8 cellular contexts compared by ENCODE assay signal in genomic region chr22:31497148-31497938, GRCh38. TPM values are rescaled to one million over a fixed set of nuclear protein-coding genes. Genes with fewer than 3 reads are reported as not detected.
DNase-seq lines count a peak whose midpoint lies in the region; ATAC-seq and TF ChIP-seq lines count a peak whose summit lies in the region.

No MANE protein-coding gene starts in this region.

- H3F3A ChIP-seq in SK-N-SH (replicated peaks; ENCODE audit: insufficient read depth), result peaks cover 16% of the 10 kb centered on the region

- H4K20me1 ChIP-seq in SK-N-SH (ENCODE audit: insufficient read depth), result no peaks in the 10 kb centered on the region

- peak overlapping the region; percentile 93 for H2AFZ ChIP-seq in SK-N-SH (ENCODE audit: low read depth)

- CTCF ChIA-PET in SK-N-SH (lab: Yijun Ruan, JAX), result no interaction called here
- CTCF ChIA-PET in activated CD4-positive, alpha-beta memory T cell treated with anti-CD3 and anti-CD28 coated beads, Interleukin-2, amount 10 ng/mL, durations not matched to agents 7 days and 5 days (lab: Charles Lee), result no interaction called here

- DNase-seq in SK-N-SH, result no peak
- no peak for DNase-seq in activated CD4-positive, alpha-beta memory T cell treated with anti-CD3 and anti-CD28 coated beads, Interleukin-2, amount 10 ng/mL, durations not matched to agents 7 days and 5 days
- DNase-seq in stimulated activated naive CD8-positive, alpha-beta T cell treated with anti-CD3 and anti-CD28 coated beads, Interleukin-15, amount 100 ng/mL, for 72 hours, result no peak
- DNase-seq in NCI-H2196 (lab: John Stamatoyannopoulos, UW; ENCODE audit: unreplicated experiment), result no peak
- no peak for DNase-seq in NCI-H510A treated with DMSO at 0.1 percent for 48 hours (lab: John Stamatoyannopoulos, UW)
- DNase-seq in SIG-M5 treated with dmso at 0.1 percent for 504 hours (lab: John Stamatoyannopoulos, UW; ENCODE audit: unreplicated experiment), result no peak

- no peaks in the 10 kb centered on the region for H3K9me2 ChIP-seq in SK-N-SH

- no peaks in the 10 kb centered on the region for H3K9me3 ChIP-seq in SK-N-SH
- H3K9me3 ChIP-seq in iPS-15b (ENCODE audit: control insufficient read depth, insufficient read depth, low read length), result no peaks in the 10 kb centered on the region

- H3K36me3 Mint-ChIP-seq in activated CD4-positive, alpha-beta memory T cell treated with anti-CD3 and anti-CD28 coated beads, Interleukin-2, amount 10 ng/mL, durations not matched to agents 7 days and 5 days (ENCODE audit: low read depth), result peaks cover 29% of the 10 kb centered on the region

- H3K9ac ChIP-seq in SK-N-SH (peak overlapping the region; percentile 81), iPS-15b (ENCODE audit: low read depth, low read length) (peak overlapping the region; percentile 26)

- no peak for TF ChIP-seq RAD21 in SK-N-SH (IDR thresholded peaks at IDR 0.05; ENCODE audit: low read length)

- no peak for TF ChIP-seq CTCF in SK-N-SH (IDR thresholded peaks at IDR 0.05)

- H3K4me3 Mint-ChIP-seq in activated CD4-positive, alpha-beta memory T cell treated with anti-CD3 and anti-CD28 coated beads, Interleukin-2, amount 10 ng/mL, durations not matched to agents 7 days and 5 days, result peak overlapping the region; percentile 89
- peak overlapping the region; percentile 96 to 98 for H3K4me3 Mint-ChIP-seq in stimulated activated naive CD8-positive, alpha-beta T cell treated with anti-CD3 and anti-CD28 coated beads, Interleukin-15, amount 100 ng/mL, for 72 hours

- H3K27me3 ChIP-seq in SK-N-SH (ENCODE audit: insufficient read depth) (no peaks in the 10 kb centered on the region), iPS-15b (ENCODE audit: control insufficient read depth, insufficient read depth, low read length) (peaks cover 4% of the 10 kb centered on the region)

- H3K27me3 Mint-ChIP-seq in activated CD4-positive, alpha-beta memory T cell treated with anti-CD3 and anti-CD28 coated beads, Interleukin-2, amount 10 ng/mL, durations not matched to agents 7 days and 5 days, result no peaks in the 10 kb centered on the region
- no peaks in the 10 kb centered on the region for H3K27me3 Mint-ChIP-seq in stimulated activated naive CD8-positive, alpha-beta T cell treated with anti-CD3 and anti-CD28 coated beads, Interleukin-15, amount 100 ng/mL, for 72 hours

- H3K4me2 ChIP-seq in SK-N-SH, result peak overlapping the region; percentile 80

- H3K4me3 ChIP-seq in SK-N-SH (ENCODE audit: low read depth in 2 of 2, low read length in 1 of 2) (peak overlapping the region; percentile 70 to 77), iPS-15b (ENCODE audit: low read depth, low read length) (peak overlapping the region; percentile 91)

- H3K79me2 ChIP-seq in SK-N-SH (ENCODE audit: insufficient read depth), result peaks cover 46% of the 10 kb centered on the region

- no peaks in the 10 kb centered on the region; a peak in 1 of 4 replicates for H3K4me1 ChIP-seq in SK-N-SH (ENCODE audit: control insufficient read depth in 1 of 2, insufficient read depth in 2 of 2, low read depth in 1 of 2, low read length in 1 of 2)
- no peaks in the 10 kb centered on the region for H3K4me1 ChIP-seq in iPS-15b (ENCODE audit: control insufficient read depth, insufficient read depth, low read length)

- POLR2A ChIA-PET in SK-N-SH (lab: Yijun Ruan, JAX), result no interaction called here
- POLR2A ChIA-PET in activated CD4-positive, alpha-beta memory T cell treated with anti-CD3 and anti-CD28 coated beads, Interleukin-2, amount 10 ng/mL, durations not matched to agents 7 days and 5 days (lab: Charles Lee), result interaction anchor here (1.0 to 2.0 kb wide), 2 partner anchors 9 to 40 kb away, joined by 6 to 9 read pairs; no protein-coding TSS in a partner anchor

- H3K27ac Mint-ChIP-seq in activated CD4-positive, alpha-beta memory T cell treated with anti-CD3 and anti-CD28 coated beads, Interleukin-2, amount 10 ng/mL, durations not matched to agents 7 days and 5 days, result peak overlapping the region; percentile 99
- H3K27ac Mint-ChIP-seq in stimulated activated naive CD8-positive, alpha-beta T cell treated with anti-CD3 and anti-CD28 coated beads, Interleukin-15, amount 100 ng/mL, for 72 hours, result peak overlapping the region; percentile 91 to 98

- H3K36me3 ChIP-seq in SK-N-SH (replicated peaks in 1 of 2; ENCODE audit: control insufficient read depth in 1 of 2, insufficient read depth in 2 of 2, low read length in 1 of 2), result peaks cover 0 to 6% of the 10 kb centered on the region in 2 experiments
- H3K36me3 ChIP-seq in iPS-15b (ENCODE audit: control insufficient read depth, insufficient read depth, low read length), result no peaks in the 10 kb centered on the region

- H3K27ac ChIP-seq in SK-N-SH (ENCODE audit: low read depth in 2 of 2, low read length in 1 of 2), result no peak overlapping the region

- WGBS in SK-N-SH (ENCODE audit: low lambda C conversion rate), result 88% methylated on average over 10 of the region's 10 CpGs

- H3K9me3 Mint-ChIP-seq in activated CD4-positive, alpha-beta memory T cell treated with anti-CD3 and anti-CD28 coated beads, Interleukin-2, amount 10 ng/mL, durations not matched to agents 7 days and 5 days, result no peaks in the 10 kb centered on the region
- H3K9me3 Mint-ChIP-seq in stimulated activated naive CD8-positive, alpha-beta T cell treated with anti-CD3 and anti-CD28 coated beads, Interleukin-15, amount 100 ng/mL, for 72 hours, result no peaks in the 10 kb centered on the region

- peaks cover 44% of the 10 kb centered on the region for H3K4me1 Mint-ChIP-seq in activated CD4-positive, alpha-beta memory T cell treated with anti-CD3 and anti-CD28 coated beads, Interleukin-2, amount 10 ng/mL, durations not matched to agents 7 days and 5 days
- H3K4me1 Mint-ChIP-seq in stimulated activated naive CD8-positive, alpha-beta T cell treated with anti-CD3 and anti-CD28 coated beads, Interleukin-15, amount 100 ng/mL, for 72 hours, result peaks cover 57% of the 10 kb centered on the region

- TF ChIP-seq EP300 in SK-N-SH (IDR thresholded peaks at IDR 0.05; ENCODE audit: borderline replicate concordance in 1 of 2, low read depth in 1 of 2, low read length in 1 of 2), result no peak

- ATAC-seq in SK-N-SH treated with all-trans-retinoic acid at 6 μM for 48 hours, result no peak
- ATAC-seq in stimulated activated naive CD8-positive, alpha-beta T cell treated with anti-CD3 and anti-CD28 coated beads, Interleukin-15, amount 100 ng/mL, for 72 hours, result no peak

TF ChIP-seq in SK-N-SH, 30 proteins besides CTCF, POLR2A, EP300 and RAD21 (continues in another document):
- TF ChIP-seq FOSL2 (IDR thresholded peaks at IDR 0.05; ENCODE audit: borderline replicate concordance, low read depth) (no peak), MEF2A (IDR thresholded peaks at IDR 0.05; ENCODE audit: borderline replicate concordance, low read depth) (no peak), EZH2phosphoT487 (IDR thresholded peaks at IDR 0.05; ENCODE audit: borderline replicate concordance, low read depth) (no peak), USF2 (IDR thresholded peaks at IDR 0.05; ENCODE audit: borderline replicate concordance, low read depth, low read length) (no peak), ELF1 (IDR thresholded peaks at IDR 0.05) (no peak), GABPA (IDR thresholded peaks at IDR 0.05; ENCODE audit: low read depth) (no peak), SIN3A (IDR thresholded peaks at IDR 0.05; ENCODE audit: borderline replicate concordance, low read depth, low read length) (no peak), FOXM1 (IDR thresholded peaks at IDR 0.05; ENCODE audit: low read depth) (no peak)

TF ChIP-seq in SK-N-SH treated with all-trans-retinoic acid at 6 μM for 48 hours, 23 proteins besides CTCF, POLR2A, EP300 and RAD21 (continues in another document):
- TF ChIP-seq BACH2 (CRISPR knock-in tag; IDR thresholded peaks at IDR 0.05; ENCODE audit: borderline replicate concordance) (no peak), ISL1 (CRISPR knock-in tag; IDR thresholded peaks at IDR 0.05) (no peak), ZFP3 (CRISPR knock-in tag; IDR thresholded peaks at IDR 0.05) (no peak), GLIS3 (CRISPR knock-in tag; IDR thresholded peaks at IDR 0.05) (no peak), ZNF8 (CRISPR knock-in tag; IDR thresholded peaks at IDR 0.05) (no peak), CREB5 (CRISPR knock-in tag; IDR thresholded peaks at IDR 0.05; ENCODE audit: low read depth) (no peak), POU6F1 (CRISPR knock-in tag; IDR thresholded peaks at IDR 0.05; ENCODE audit: borderline replicate concordance, low read depth) (no peak), PPARA (CRISPR knock-in tag; IDR thresholded peaks at IDR 0.05; ENCODE audit: borderline replicate concordance) (no peak)

RNA-seq across cellular contexts. Expression of gene SFI1, which starts 1.0 kb away (rescaled TPM):
- polyA plus RNA-seq in SK-N-SH (2012; rRNA removed), result 20.6 and 24.7 TPM in 2 replicates
- polyA plus RNA-seq in SK-N-SH (2012; cell fraction: cytosol; rRNA removed), result 4.8 and 7.1 TPM in 2 replicates
- 178 and 208 TPM in 2 replicates for polyA plus RNA-seq in SK-N-SH (2012; cell fraction: nucleus; rRNA removed)
- 100 to 1,000 TPM; 140 to 145 TPM for total RNA-seq in activated CD4-positive, alpha-beta memory T cell treated with anti-CD3 and anti-CD28 coated beads, Interleukin-2, amount 10 ng/mL, durations not matched to agents 7 days and 5 days

RNA-seq across cellular contexts. Expression of gene EIF4ENIF1, which starts 7.7 kb away (rescaled TPM):
- 18.4 and 39.9 TPM in 2 replicates for polyA plus RNA-seq in SK-N-SH (2012; rRNA removed)
- polyA plus RNA-seq in SK-N-SH (2012; cell fraction: cytosol; rRNA removed), result 14.0 and 14.2 TPM in 2 replicates
- polyA plus RNA-seq in SK-N-SH (2012; cell fraction: nucleus; rRNA removed), result 36.3 and 61.6 TPM in 2 replicates
- 10 to 100 TPM; 35.6 to 37.8 TPM for total RNA-seq in activated CD4-positive, alpha-beta memory T cell treated with anti-CD3 and anti-CD28 coated beads, Interleukin-2, amount 10 ng/mL, durations not matched to agents 7 days and 5 days
